Comparison of ENCODE assay signal across 16 cellular contexts in genomic region chr2:118145806-118146205, GRCh38. TPM values are rescaled to one million over a fixed set of nuclear protein-coding genes. Genes with fewer than 3 reads are reported as not detected.
DNase-seq lines count a peak whose midpoint lies in the region; ATAC-seq, FAIRE-seq and TF ChIP-seq lines count a peak whose summit lies in the region.
"Had no signal": no experiment of that assay in that cellular context is flagged by ENCODE, and none has a peak within 500 bp of the region (broad histone marks: within the 10 kb centered on the region; RNA-seq: fewer than 3 reads in every experiment).

No MANE protein-coding gene starts in this region.

- no peaks in the 10 kb centered on the region for H3F3A ChIP-seq in Loucy (ENCODE audit: low read depth)

- no peaks in the 10 kb centered on the region for H3K9me3 ChIP-seq in Loucy (ENCODE audit: insufficient read depth, low read depth, low read length)
- H3K9me3 ChIP-seq in right lobe of liver = no peaks in the 10 kb centered on the region

- H3K79me2 ChIP-seq in Loucy (ENCODE audit: insufficient read depth, low read length) = no peaks in the 10 kb centered on the region

- no peak for TF ChIP-seq CTCF in Loucy (conservative IDR thresholded peaks at IDR 0.05; ENCODE audit: low read length)
- TF ChIP-seq CTCF in bronchial epithelial cell (IDR thresholded peaks at IDR 0.05; ENCODE audit: insufficient read depth, low read length, severe bottlenecking) = no peak
- TF ChIP-seq CTCF in foreskin keratinocyte (conservative IDR thresholded peaks at IDR 0.05) = no peak
- no peak for TF ChIP-seq CTCF in right lobe of liver (IDR thresholded peaks at IDR 0.05)

- POLR2A ChIA-PET in T-cell (lab: Charles Lee) = no interaction called here

- no peak overlapping the region for H3K4me2 ChIP-seq in Loucy (ENCODE audit: low read depth, low read length, poor library complexity, severe bottlenecking)
- H3K4me2 ChIP-seq: GM23338 had no signal

- no peak overlapping the region for H3K9ac ChIP-seq in Loucy (ENCODE audit: low read depth, low read length, poor library complexity, severe bottlenecking)

- intact Hi-C loops in right lobe of liver (cut with DNase I) = no loop called here

- H2AFZ ChIP-seq in Loucy (ENCODE audit: low read length) = peak overlapping the region; percentile 22; the same call in 1 of the 2 replicates
- H2AFZ ChIP-seq: GM23338 had no signal

- peak; percentile 27 for ATAC-seq in foreskin keratinocyte
- ATAC-seq in right lobe of liver = peak; percentile 54 to 73 (median 59)
- ATAC-seq in activated T-cell treated with anti-CD3 and anti-CD28 coated beads, Interleukin-2, amount 50 U/mL, for 4 hours = no peak
- no peak for ATAC-seq in T-cell (replicated peaks in 1 of 4)
- ATAC-seq: GM12878, GM23338 had no signal

- no peak overlapping the region for H3K4me3 Mint-ChIP-seq in activated T-cell treated with anti-CD3 and anti-CD28 coated beads, Interleukin-2, amount 50 U/mL, for 4 hours
- H3K4me3 Mint-ChIP-seq in T-cell = no peak overlapping the region
- H3K4me3 Mint-ChIP-seq: CD4-positive, alpha-beta T cell; GM23338; H9 had no signal

- H3K36me3 Mint-ChIP-seq in activated T-cell treated with anti-CD3 and anti-CD28 coated beads, Interleukin-2, amount 50 U/mL, for 4 hours (ENCODE audit: insufficient read depth) = no peaks in the 10 kb centered on the region
- H3K36me3 Mint-ChIP-seq in T-cell = no peaks in the 10 kb centered on the region

- WGBS in right lobe of liver (ENCODE audit: insufficient coverage, low coverage, low lambda C conversion rate, missing lambda C conversion rate) = 35% methylated on average over 4 of the region's 6 CpGs

- H3K4me3 ChIP-seq in Loucy (ENCODE audit: low read length, poor library complexity, severe bottlenecking) (no peak overlapping the region), bronchial epithelial cell (ENCODE audit: low read depth, low read length) (no peak overlapping the region), right lobe of liver (peak overlapping the region in 2 of 3 donors; percentile 15 to 20)
- H3K4me3 ChIP-seq: GM12878, GM23338 had no signal

- CTCF ChIA-PET in T-cell (lab: Charles Lee) = no interaction called here

- H3K4me1 ChIP-seq in Loucy (ENCODE audit: insufficient read depth, low read length, poor library complexity, severe bottlenecking) (no peaks in the 10 kb centered on the region), foreskin keratinocyte (no peaks in the 10 kb centered on the region), right lobe of liver (peaks cover 0 to 24% (median 4%) of the 10 kb centered on the region in 4 donors)

- DNase-seq in bronchial epithelial cell (ENCODE audit: low read depth) = peak; percentile 25
- no peak for DNase-seq in foreskin keratinocyte
- DNase-seq in right lobe of liver = peak in 2 of 3 donors; percentile 25 to 55
- DNase-seq in activated T-cell treated with anti-CD3 and anti-CD28 coated beads, Interleukin-2, amount 50 U/mL, for 4 hours = no peak
- DNase-seq in NCI-H345 treated with DMSO at 0.1 percent for 48 hours (lab: John Stamatoyannopoulos, UW; ENCODE audit: unreplicated experiment) = no peak
- DNase-seq in T-cell = no peak
- DNase-seq: ACHN; C1 segment of cervical spinal cord; CD4-positive, alpha-beta T cell; DMS79; H9; IMR-90 had no signal

- H3K27ac ChIP-seq in foreskin keratinocyte (no peak overlapping the region), right lobe of liver (peak overlapping the region; percentile 68 to 91 (median 75))

- peaks cover 4% of the 10 kb centered on the region for H3K27me3 Mint-ChIP-seq in activated T-cell treated with anti-CD3 and anti-CD28 coated beads, Interleukin-2, amount 50 U/mL, for 4 hours (ENCODE audit: low read depth)
- H3K27me3 Mint-ChIP-seq in T-cell = peaks cover 11% of the 10 kb centered on the region in 2 donors

- no peaks in the 10 kb centered on the region for H3K9me3 Mint-ChIP-seq in activated T-cell treated with anti-CD3 and anti-CD28 coated beads, Interleukin-2, amount 50 U/mL, for 4 hours
- no peaks in the 10 kb centered on the region for H3K9me3 Mint-ChIP-seq in T-cell
- H3K9me3 Mint-ChIP-seq: CD4-positive, alpha-beta T cell had no signal

- no peak for FAIRE-seq in bronchial epithelial cell (lab: Jason Lieb, UNC)
- FAIRE-seq: GM12878, GM18507 had no signal

- H3K36me3 ChIP-seq in Loucy (ENCODE audit: insufficient read depth, low read length) = no peaks in the 10 kb centered on the region
- no peaks in the 10 kb centered on the region for H3K36me3 ChIP-seq in bronchial epithelial cell (ENCODE audit: control insufficient read depth, insufficient read depth, low read length)
- no peaks in the 10 kb centered on the region for H3K36me3 ChIP-seq in right lobe of liver

- H3K4me1 Mint-ChIP-seq in activated T-cell treated with anti-CD3 and anti-CD28 coated beads, Interleukin-2, amount 50 U/mL, for 4 hours (ENCODE audit: low read depth) = no peaks in the 10 kb centered on the region
- H3K4me1 Mint-ChIP-seq in T-cell = no peaks in the 10 kb centered on the region

- H3K27me3 ChIP-seq in Loucy (ENCODE audit: insufficient read depth, low read length, poor library complexity, severe bottlenecking) (no peaks in the 10 kb centered on the region), bronchial epithelial cell (ENCODE audit: control insufficient read depth, insufficient read depth, low read length) (no peaks in the 10 kb centered on the region), foreskin keratinocyte (no peaks in the 10 kb centered on the region), right lobe of liver (no peaks in the 10 kb centered on the region)

- no peak overlapping the region for H3K27ac Mint-ChIP-seq in T-cell
- H3K27ac Mint-ChIP-seq: CD4-positive, alpha-beta T cell; GM23338 had no signal

- no peak for TF ChIP-seq POLR2A in right lobe of liver (IDR thresholded peaks at IDR 0.05)

- no peaks in the 10 kb centered on the region for H3K9me2 ChIP-seq in Loucy (replicated peaks; ENCODE audit: low read depth, low read length)

- no peaks in the 10 kb centered on the region for H4K20me1 ChIP-seq in Loucy (ENCODE audit: insufficient read depth, low read length, poor library complexity, severe bottlenecking)

RNA-seq across cellular contexts. Expression of gene INSIG2, which starts 57.5 kb away (rescaled TPM):
- total RNA-seq in bronchial epithelial cell (10.5 and 20.4 TPM in 2 replicates), foreskin keratinocyte (16.4 and 19.2 TPM in 2 replicates), right lobe of liver (10 to 100 TPM; 13.0 to 53.9 (median 18.9) TPM), T-cell (10 to 100 TPM; 13.8 to 18.9 (median 16.9) TPM)
- polyA plus RNA-seq in foreskin keratinocyte = 14.1 and 14.9 TPM in 2 replicates
- 10 to 100 TPM in 2 of 3 donors, 1 to 10 TPM in 1; 9.7 to 12.5 (median 10.2) TPM for total RNA-seq in activated T-cell treated with anti-CD3 and anti-CD28 coated beads, Interleukin-2, amount 50 U/mL, for 4 hours

Comparison
In these comparisons a context has a peak if more than half of its experiments do, and no peak if none do; other contexts are left out.
1. H3K4me3 ChIP-seq: peak in right lobe of liver (2 of 3); none in Loucy (single experiment) and bronchial epithelial cell (single experiment).
2. DNase-seq: peak in bronchial epithelial cell (single experiment) and right lobe of liver (2 of 3); none in foreskin keratinocyte (0 of 2), activated T-cell treated with anti-CD3 and anti-CD28 coated beads, Interleukin-2, amount 50 U/mL, for 4 hours (single experiment), NCI-H345 treated with DMSO at 0.1 percent for 48 hours (single experiment) and T-cell (0 of 34).
3. ATAC-seq: peak in foreskin keratinocyte (single experiment) and right lobe of liver (4 of 4); none in activated T-cell treated with anti-CD3 and anti-CD28 coated beads, Interleukin-2, amount 50 U/mL, for 4 hours (0 of 2) and T-cell (0 of 4).